18 cellular contexts compared by ENCODE assay signal in genomic region chr3:41370307-41370706, GRCh38.
"Had no signal": no experiment of that assay in that cellular context is flagged by ENCODE, and none has a peak within 500 bp of the region (broad histone marks: within the 10 kb centered on the region; RNA-seq: fewer than 3 reads in every experiment).

No MANE protein-coding gene starts in this region.

- H3K27ac Mint-ChIP-seq: activated CD4-positive, alpha-beta T cell treated with anti-CD3 and anti-CD28 coated beads, Interleukin-2, amount 10 ng/mL, durations not matched to agents 7 days and 5 days; activated naive CD8-positive, alpha-beta T cell; activated T-cell treated with anti-CD3 and anti-CD28 coated beads, Interleukin-2, amount 50 U/mL, for 72 hours; immature natural killer cell; natural killer cell had no signal

- H3K4me1 Mint-ChIP-seq: activated CD4-positive, alpha-beta T cell treated with anti-CD3 and anti-CD28 coated beads, Interleukin-2, amount 10 ng/mL, durations not matched to agents 7 days and 5 days; immature natural killer cell; natural killer cell had no signal

- DNase-seq: activated CD4-positive, alpha-beta T cell treated with anti-CD3 and anti-CD28 coated beads, Interleukin-2, amount 10 ng/mL, durations not matched to agents 7 days and 5 days; activated CD8-positive, alpha-beta memory T cell treated with anti-CD3 and anti-CD28 coated beads, Interleukin-2, amount 50 U/mL, for 48 hours; activated gamma-delta T cell; activated T-cell treated with anti-CD3 and anti-CD28 coated beads, Interleukin-2, amount 50 U/mL, for 72 hours; amniotic stem cell; cerebellar nuclear complex; effector memory CD4-positive, alpha-beta T cell; foreskin melanocyte; head of caudate nucleus; immature natural killer cell; natural killer cell; spleen; stimulated activated CD4-positive, alpha-beta T cell treated with anti-CD3 and anti-CD28 coated beads, Interleukin-1b, Interleukin-23, amount 100 ng/mL, for 48 hours; stomach; testis; uterus had no signal

- H3K4me1 ChIP-seq: prostate gland, spleen, testis, uterus had no signal

- H3K36me3 ChIP-seq: prostate gland, spleen, stomach, uterus had no signal

- H3K4me3 ChIP-seq: prostate gland, spleen, stomach, testis, uterus had no signal

- H3K27me3 Mint-ChIP-seq: activated CD4-positive, alpha-beta T cell treated with anti-CD3 and anti-CD28 coated beads, Interleukin-2, amount 10 ng/mL, durations not matched to agents 7 days and 5 days; activated naive CD8-positive, alpha-beta T cell had no signal

- H3K27me3 ChIP-seq: spleen, stomach, testis, uterus had no signal

- H3K9me3 ChIP-seq: prostate gland, testis, uterus had no signal

- H3K27ac ChIP-seq: prostate gland, spleen, stomach, testis, uterus had no signal

- H3K4me3 Mint-ChIP-seq: activated CD4-positive, alpha-beta T cell treated with anti-CD3 and anti-CD28 coated beads, Interleukin-2, amount 10 ng/mL, durations not matched to agents 7 days and 5 days; activated naive CD8-positive, alpha-beta T cell; activated T-cell treated with anti-CD3 and anti-CD28 coated beads, Interleukin-2, amount 50 U/mL, for 72 hours; immature natural killer cell; natural killer cell had no signal
